ENCODE assay signal across 17 cellular contexts in the genomic region with DNA sequence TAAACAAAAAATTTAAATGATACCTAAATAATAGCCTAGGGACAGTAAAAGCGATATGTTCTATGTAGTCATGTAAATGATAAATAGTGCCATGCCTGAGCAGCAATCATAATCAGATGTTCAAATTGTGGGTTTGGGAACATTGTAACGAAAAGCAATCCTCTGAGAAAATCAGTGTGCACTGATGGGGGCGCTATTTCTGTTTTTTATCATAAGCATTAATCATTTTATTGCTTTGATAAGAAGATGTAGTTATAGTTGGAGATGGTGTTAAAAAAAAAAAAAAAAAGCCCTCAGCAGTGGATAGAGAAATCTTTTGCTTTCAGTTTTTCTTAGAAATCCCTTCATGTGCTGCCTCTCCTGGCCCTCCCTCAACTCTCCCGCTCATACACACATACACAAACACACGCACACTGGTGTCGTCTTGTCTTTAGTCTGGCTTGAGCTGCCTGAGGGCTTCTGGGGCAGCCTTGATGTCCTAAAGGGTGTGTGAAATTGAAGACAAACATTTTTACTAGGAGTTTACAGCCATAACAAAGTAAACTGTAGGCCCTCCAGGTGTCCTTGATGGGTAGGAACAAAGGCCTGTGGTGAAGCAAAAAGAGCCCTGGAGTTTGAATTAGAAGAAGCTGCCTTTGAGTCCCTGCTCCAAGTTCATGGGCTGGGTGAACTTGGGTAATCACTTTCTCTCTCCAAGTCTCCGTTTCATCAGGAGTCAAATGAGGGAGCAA.
DNase-seq lines count a peak whose midpoint lies in the region; ATAC-seq and TF ChIP-seq lines count a peak whose summit lies in the region.
"Had no signal": no experiment of that assay in that cellular context is flagged by ENCODE, and none has a peak within 500 bp of the region (broad histone marks: within the 10 kb centered on the region; RNA-seq: fewer than 3 reads in every experiment).

No MANE protein-coding gene starts in this region.

- H3K9me3 ChIP-seq in Caco-2 (no peaks in the 10 kb centered on the region), Karpas-422 (ENCODE audit: low read length) (no peaks in the 10 kb centered on the region), PC-3 (ENCODE audit: low read length) (no peaks in the 10 kb centered on the region), colonic mucosa (no peaks in the 10 kb centered on the region)
- H3K9me3 ChIP-seq: MG63, right lobe of liver had no signal

- H3K36me3 ChIP-seq in Caco-2 (ENCODE audit: control insufficient read depth, insufficient read depth, low read length) (no peaks in the 10 kb centered on the region), Karpas-422 (ENCODE audit: insufficient read depth, low read length) (no peaks in the 10 kb centered on the region), PC-3 (ENCODE audit: low read depth, low read length) (no peaks in the 10 kb centered on the region), colonic mucosa (no peaks in the 10 kb centered on the region)
- H3K36me3 ChIP-seq: MG63, right lobe of liver had no signal

- H3K27ac Mint-ChIP-seq in Caco-2 (ENCODE audit: unreplicated experiment) = no peak overlapping the region
- no peak overlapping the region for H3K27ac Mint-ChIP-seq in activated CD4-positive, alpha-beta T cell treated with anti-CD3 and anti-CD28 coated beads, Interleukin-2, amount 10 ng/mL, durations not matched to agents 7 days and 5 days

- intact Hi-C loops in Caco-2 (cut with micrococcal nuclease; ENCODE audit: unreplicated experiment) = loop anchor here (2.0 kb wide), 1 partner anchor 73 kb away; no protein-coding TSS in a partner anchor
- intact Hi-C loops in PC-3 (cut with micrococcal nuclease) = no loop called here
- intact Hi-C loops in left colon (cut with DNase I, micrococcal nuclease) = no loop called here
- intact Hi-C loops in left ventricle myocardium superior (cut with micrococcal nuclease) = no loop called here
- intact Hi-C loops in colonic mucosa (cut with DNase I) = no loop called here

- TF ChIP-seq CTCF in Caco-2 (IDR thresholded peaks at IDR 0.05; ENCODE audit: insufficient read depth in 1 of 2, low read depth in 1 of 2, low read length in 1 of 2, severe bottlenecking in 1 of 2, unreplicated experiment in 1 of 2) = no peak
- peak; percentile 41; the same call in 1 of the 2 replicates for TF ChIP-seq CTCF in PC-3 (conservative IDR thresholded peaks at IDR 0.05; ENCODE audit: low read depth, low read length)
- TF ChIP-seq CTCF in colonic mucosa (IDR thresholded peaks at IDR 0.05) = no peak

- no peak for ATAC-seq in PC-3
- peak; percentile 72 for ATAC-seq in left colon
- ATAC-seq in left ventricle myocardium superior = no peak
- ATAC-seq: right lobe of liver had no signal

- peaks cover 18% of the 10 kb centered on the region for H3K4me1 Mint-ChIP-seq in Caco-2 (ENCODE audit: low read depth, unreplicated experiment)
- H3K4me1 Mint-ChIP-seq in activated CD4-positive, alpha-beta T cell treated with anti-CD3 and anti-CD28 coated beads, Interleukin-2, amount 10 ng/mL, durations not matched to agents 7 days and 5 days = no peaks in the 10 kb centered on the region

- no TSS peak for BruUV-seq in Caco-2 (replicated peaks; lab: Mats Ljungman, UMichigan)
- BruUV-seq in PC-3 (replicated peaks; lab: Mats Ljungman, UMichigan) = no TSS peak

- H3K4me1 ChIP-seq in Caco-2 (peaks cover 8% of the 10 kb centered on the region; the same call in 1 of the 2 replicates), Karpas-422 (ENCODE audit: low read length) (peaks cover 5% of the 10 kb centered on the region; the same call in 1 of the 2 replicates), PC-3 (ENCODE audit: insufficient read depth, low read length) (no peaks in the 10 kb centered on the region), colonic mucosa (no peaks in the 10 kb centered on the region)
- H3K4me1 ChIP-seq: right lobe of liver had no signal

- no peak overlapping the region for H3K4me3 Mint-ChIP-seq in Caco-2 (ENCODE audit: unreplicated experiment)
- H3K4me3 Mint-ChIP-seq in activated CD4-positive, alpha-beta T cell treated with anti-CD3 and anti-CD28 coated beads, Interleukin-2, amount 10 ng/mL, durations not matched to agents 7 days and 5 days = no peak overlapping the region

- H3K36me3 Mint-ChIP-seq in Caco-2 (ENCODE audit: insufficient read depth, unreplicated experiment) = no peaks in the 10 kb centered on the region
- H3K36me3 Mint-ChIP-seq in activated CD4-positive, alpha-beta T cell treated with anti-CD3 and anti-CD28 coated beads, Interleukin-2, amount 10 ng/mL, durations not matched to agents 7 days and 5 days (ENCODE audit: low read depth) = no peaks in the 10 kb centered on the region

- H3K9me2 ChIP-seq in Karpas-422 (replicated peaks; ENCODE audit: insufficient read depth, low read length) (no peaks in the 10 kb centered on the region), PC-3 (replicated peaks; ENCODE audit: low read length) (no peaks in the 10 kb centered on the region)

- H4K20me1 ChIP-seq in Karpas-422 (ENCODE audit: insufficient read depth, low read depth, low read length) = no peaks in the 10 kb centered on the region
- H4K20me1 ChIP-seq in PC-3 (ENCODE audit: low read length) = no peaks in the 10 kb centered on the region

- DNase-seq in Caco-2 (peak; percentile 39 to 50), Karpas-422 (peak; percentile 49), PC-3 (no peak), left colon (peak in 1 of 2 donors; percentile 4), left ventricle myocardium superior (no peak), NCI-H2227 treated with DMSO at 0.1 percent for 48 hours (lab: John Stamatoyannopoulos, UW) (no peak), colonic mucosa (no peak)
- DNase-seq in activated CD4-positive, alpha-beta T cell treated with anti-CD3 and anti-CD28 coated beads, Interleukin-2, amount 10 ng/mL, durations not matched to agents 7 days and 5 days = no peak
- DNase-seq: activated naive CD4-positive, alpha-beta T cell treated with anti-CD3 and anti-CD28 coated beads, Interleukin-2, amount 50 U/mL, for 16 hours; cortex of kidney; erythroblast; HCEC 1CT; MG63; NCI-H226; right lobe of liver; stimulated activated CD4-positive, alpha-beta T cell treated with anti-CD3 and anti-CD28 coated beads, Interleukin-2, amount 100 ng/mL, for 24 hours; substantia nigra had no signal

- H3K27me3 ChIP-seq in Caco-2 (replicated peaks; ENCODE audit: control insufficient read depth, insufficient read depth, low read length) = no peaks in the 10 kb centered on the region
- no peaks in the 10 kb centered on the region for H3K27me3 ChIP-seq in Karpas-422 (ENCODE audit: low read length)
- H3K27me3 ChIP-seq in PC-3 (ENCODE audit: low read length) = peaks cover 61% of the 10 kb centered on the region
- no peaks in the 10 kb centered on the region for H3K27me3 ChIP-seq in colonic mucosa
- H3K27me3 ChIP-seq: MG63, right lobe of liver had no signal

- H3K4me2 ChIP-seq in Karpas-422 (ENCODE audit: low read depth, low read length, poor library complexity, severe bottlenecking) (no peak overlapping the region), PC-3 (ENCODE audit: low read length) (no peak overlapping the region)

- no peaks in the 10 kb centered on the region for H3K27me3 Mint-ChIP-seq in Caco-2 (ENCODE audit: insufficient read depth, unreplicated experiment)
- no peaks in the 10 kb centered on the region for H3K27me3 Mint-ChIP-seq in activated CD4-positive, alpha-beta T cell treated with anti-CD3 and anti-CD28 coated beads, Interleukin-2, amount 10 ng/mL, durations not matched to agents 7 days and 5 days

- POLR2A ChIA-PET in Caco-2 (lab: Charles Lee) = no interaction called here
- POLR2A ChIA-PET in PC-3 (lab: Charles Lee; ENCODE audit: unreplicated experiment) = no interaction called here
- POLR2A ChIA-PET in activated CD4-positive, alpha-beta T cell treated with anti-CD3 and anti-CD28 coated beads, Interleukin-2, amount 10 ng/mL, durations not matched to agents 7 days and 5 days (lab: Charles Lee) = no interaction called here

- H3K9ac ChIP-seq in Karpas-422 (ENCODE audit: low read length) (no peak overlapping the region), PC-3 (ENCODE audit: low read length) (no peak overlapping the region), colonic mucosa (ENCODE audit: low read depth in 2 of 2, low read length in 2 of 2) (no peak overlapping the region)

- CTCF ChIA-PET in Caco-2 (lab: Charles Lee) (interaction anchor here (0.7 kb wide), 1 partner anchor 73 kb away, joined by 4 read pairs; no protein-coding TSS in a partner anchor), PC-3 (lab: Charles Lee) (no interaction called here)
- CTCF ChIA-PET in activated CD4-positive, alpha-beta T cell treated with anti-CD3 and anti-CD28 coated beads, Interleukin-2, amount 10 ng/mL, durations not matched to agents 7 days and 5 days (lab: Charles Lee) = no interaction called here

- H3K4me3 ChIP-seq in Caco-2 (ENCODE audit: low read depth, low read length) (no peak overlapping the region), Karpas-422 (ENCODE audit: low read length) (no peak overlapping the region), PC-3 (ENCODE audit: low read length) (no peak overlapping the region), colonic mucosa (no peak overlapping the region)
- H3K4me3 ChIP-seq: MG63, right lobe of liver had no signal

- H3F3A ChIP-seq in PC-3 (ENCODE audit: low read length, unreplicated experiment) = no peaks in the 10 kb centered on the region

- no peak overlapping the region for H3K27ac ChIP-seq in Karpas-422 (ENCODE audit: low read length)
- no peak overlapping the region for H3K27ac ChIP-seq in PC-3 (ENCODE audit: low read length)
- no peak overlapping the region for H3K27ac ChIP-seq in colonic mucosa
- H3K27ac ChIP-seq: right lobe of liver had no signal

- H3K9me3 Mint-ChIP-seq in Caco-2 (ENCODE audit: unreplicated experiment) = no peaks in the 10 kb centered on the region
- no peaks in the 10 kb centered on the region for H3K9me3 Mint-ChIP-seq in activated CD4-positive, alpha-beta T cell treated with anti-CD3 and anti-CD28 coated beads, Interleukin-2, amount 10 ng/mL, durations not matched to agents 7 days and 5 days

- H3K79me2 ChIP-seq in Karpas-422 (ENCODE audit: low read length) (no peaks in the 10 kb centered on the region), PC-3 (ENCODE audit: low read length) (no peaks in the 10 kb centered on the region)

- H2AFZ ChIP-seq in Karpas-422 (ENCODE audit: low read length) (0 out of 2 replicates have a peak overlapping the region, but pooled peaks have one; percentile 16), PC-3 (ENCODE audit: low read length) (no peak overlapping the region)

Comparison
In these comparisons a context has a peak if more than half of its experiments do, and no peak if none do; other contexts are left out.
1. DNase-seq: peak in Caco-2 (2 of 2) and Karpas-422 (single experiment); none in PC-3 (single experiment), left ventricle myocardium superior (single experiment), NCI-H2227 treated with DMSO at 0.1 percent for 48 hours (single experiment), activated CD4-positive, alpha-beta T cell treated with anti-CD3 and anti-CD28 coated beads, Interleukin-2, amount 10 ng/mL, durations not matched to agents 7 days and 5 days (single experiment) and colonic mucosa (single experiment).